1 cellular context compared by ENCODE assay signal in the genomic region with DNA sequence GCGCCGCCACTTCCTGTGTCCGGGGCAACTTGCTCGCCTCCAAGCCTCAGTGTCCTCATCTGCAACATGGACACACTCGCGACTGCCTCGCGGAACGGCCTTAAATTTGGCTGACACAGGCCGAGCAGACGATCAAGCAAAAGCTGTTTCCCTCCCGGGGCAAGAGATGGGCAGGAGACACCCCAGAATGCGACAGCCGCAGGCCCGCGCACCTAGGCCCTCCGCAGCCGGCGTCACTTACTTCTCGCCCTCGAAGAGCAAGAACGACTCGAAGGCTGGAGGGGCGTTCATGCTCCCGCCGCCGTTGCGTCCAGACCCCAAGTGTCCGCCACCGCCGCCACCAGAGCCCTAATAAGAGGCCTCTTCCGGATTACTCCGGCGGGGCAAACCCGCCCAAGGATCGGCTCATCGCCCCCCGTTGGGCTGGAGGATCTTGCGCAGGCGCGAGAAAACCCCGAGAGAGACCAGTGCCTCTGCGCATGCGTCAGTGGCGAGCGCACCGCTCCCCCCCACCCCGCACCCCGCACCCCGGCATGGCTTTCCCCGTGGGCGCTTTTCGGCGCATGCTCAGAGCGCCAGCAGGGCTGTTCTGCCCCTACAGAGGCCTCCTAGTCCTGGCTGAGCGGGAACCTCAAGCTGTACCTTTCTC.
TF ChIP-seq lines count a peak whose summit lies in the region.
"Not testable (repeated sequence)": the region's sequence is repeated elsewhere in the genome, so short reads cannot be mapped to it uniquely, and the experiment has no call there.

Gene POLR2J2 (minus strand): TSS at position 353 of the 649 bp plus-strand sequence. CDS start 62 bp downstream, at position 291.

TF ChIP-seq in K562, 482 proteins besides CTCF, POLR2A, EP300 and RAD21 (continued from another document):
- TF ChIP-seq, protein P1, sequence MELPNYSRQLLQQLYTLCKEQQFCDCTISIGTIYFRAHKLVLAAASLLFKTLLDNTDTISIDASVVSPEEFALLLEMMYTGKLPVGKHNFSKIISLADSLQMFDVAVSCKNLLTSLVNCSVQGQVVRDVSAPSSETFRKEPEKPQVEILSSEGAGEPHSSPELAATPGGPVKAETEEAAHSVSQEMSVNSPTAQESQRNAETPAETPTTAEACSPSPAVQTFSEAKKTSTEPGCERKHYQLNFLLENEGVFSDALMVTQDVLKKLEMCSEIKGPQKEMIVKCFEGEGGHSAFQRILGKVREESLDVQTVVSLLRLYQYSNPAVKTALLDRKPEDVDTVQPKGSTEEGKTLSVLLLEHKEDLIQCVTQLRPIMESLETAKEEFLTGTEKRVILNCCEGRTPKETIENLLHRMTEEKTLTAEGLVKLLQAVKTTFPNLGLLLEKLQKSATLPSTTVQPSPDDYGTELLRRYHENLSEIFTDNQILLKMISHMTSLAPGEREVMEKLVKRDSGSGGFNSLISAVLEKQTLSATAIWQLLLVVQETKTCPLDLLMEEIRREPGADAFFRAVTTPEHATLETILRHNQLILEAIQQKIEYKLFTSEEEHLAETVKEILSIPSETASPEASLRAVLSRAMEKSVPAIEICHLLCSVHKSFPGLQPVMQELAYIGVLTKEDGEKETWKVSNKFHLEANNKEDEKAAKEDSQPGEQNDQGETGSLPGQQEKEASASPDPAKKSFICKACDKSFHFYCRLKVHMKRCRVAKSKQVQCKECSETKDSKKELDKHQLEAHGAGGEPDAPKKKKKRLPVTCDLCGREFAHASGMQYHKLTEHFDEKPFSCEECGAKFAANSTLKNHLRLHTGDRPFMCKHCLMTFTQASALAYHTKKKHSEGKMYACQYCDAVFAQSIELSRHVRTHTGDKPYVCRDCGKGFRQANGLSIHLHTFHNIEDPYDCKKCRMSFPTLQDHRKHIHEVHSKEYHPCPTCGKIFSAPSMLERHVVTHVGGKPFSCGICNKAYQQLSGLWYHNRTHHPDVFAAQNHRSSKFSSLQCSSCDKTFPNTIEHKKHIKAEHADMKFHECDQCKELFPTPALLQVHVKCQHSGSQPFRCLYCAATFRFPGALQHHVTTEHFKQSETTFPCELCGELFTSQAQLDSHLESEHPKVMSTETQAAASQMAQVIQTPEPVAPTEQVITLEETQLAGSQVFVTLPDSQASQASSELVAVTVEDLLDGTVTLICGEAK (IDR thresholded peaks at IDR 0.05): peak; percentile 39; the same call in 1 of the 2 replicates
- TF ChIP-seq, protein P1 (CRISPR knock-in tag; IDR thresholded peaks at IDR 0.05): not testable (repeated sequence)
- not testable (repeated sequence) for TF ChIP-seq ZNF740 (CRISPR knock-in tag; IDR thresholded peaks at IDR 0.05)
- TF ChIP-seq ZNF740 (tag; IDR thresholded peaks at IDR 0.05) (peak in 1 of 2 experiments; percentile 72; a peak in 2 of 4 replicates), VEZF1 (CRISPR knock-in tag; IDR thresholded peaks at IDR 0.05) (peak; percentile 78), SUPT5H (IDR thresholded peaks at IDR 0.05) (0 out of 2 replicates have a peak, but pooled peaks have one; percentile 24), SP2 (IDR thresholded peaks at IDR 0.05; ENCODE audit: extremely low read depth, low read depth, low read length, poor library complexity, severe bottlenecking) (peak; percentile 11), SIN3B (IDR thresholded peaks at IDR 0.05; ENCODE audit: low read depth) (peak; percentile 32; the same call in 1 of the 2 replicates), ELF1 (tag; IDR thresholded peaks at IDR 0.05) (peak; percentile 37; the same call in 1 of the 2 replicates)
